In genomic region chr10:79219276-79219957, GRCh38 we compare ENCODE assay signal across 15 cellular contexts.
DNase-seq lines count a peak whose midpoint lies in the region; ATAC-seq and TF ChIP-seq lines count a peak whose summit lies in the region.
"Had no signal": no experiment of that assay in that cellular context is flagged by ENCODE, and none has a peak within 500 bp of the region (broad histone marks: within the 10 kb centered on the region; RNA-seq: fewer than 3 reads in every experiment).

No MANE protein-coding gene starts in this region.

- peaks cover 44% of the 10 kb centered on the region for H3K4me1 ChIP-seq in IMR-90 (ENCODE audit: control insufficient read depth, insufficient read depth, low read length)
- H3K4me1 ChIP-seq in right atrium auricular region: peaks cover 0 to 59% of the 10 kb centered on the region in 2 donors
- peaks cover 8 to 70% (median 48%) of the 10 kb centered on the region in 6 donors for H3K4me1 ChIP-seq in spleen

- no peak overlapping the region for H4K91ac ChIP-seq in IMR-90 (ENCODE audit: insufficient read depth, low read depth, low read length)

- H3K36me3 Mint-ChIP-seq in CD4-positive, alpha-beta T cell (ENCODE audit: low read depth): peaks cover 39% of the 10 kb centered on the region
- H3K36me3 Mint-ChIP-seq: activated naive CD8-positive, alpha-beta T cell treated with anti-CD3 and anti-CD28 coated beads for 36 hours had no signal

- H3K27me3 Mint-ChIP-seq in CD4-positive, alpha-beta T cell: no peaks in the 10 kb centered on the region
- H3K27me3 Mint-ChIP-seq: activated CD4-positive, alpha-beta T cell treated with anti-CD3 and anti-CD28 coated beads, Interleukin-2, amount 10 ng/mL, durations not matched to agents 24 days and 14 days; activated naive CD8-positive, alpha-beta T cell treated with anti-CD3 and anti-CD28 coated beads for 36 hours had no signal

- H3K4me3 ChIP-seq in IMR-90 (ENCODE audit: insufficient read depth, low read depth, low read length) (no peak overlapping the region), dorsolateral prefrontal cortex (no peak overlapping the region), right atrium auricular region (no peak overlapping the region), spleen (no peak overlapping the region)
- H3K4me3 ChIP-seq: BLaER1 had no signal

- H3K4ac ChIP-seq in IMR-90 (ENCODE audit: low read depth, low read length): no peak overlapping the region

- no peak overlapping the region for H2AK5ac ChIP-seq in IMR-90 (ENCODE audit: low read depth, low read length)

- H3K27ac ChIP-seq in IMR-90 (ENCODE audit: insufficient read depth, low read length): peak overlapping the region; percentile 10; the same call in 1 of the 2 replicates
- H3K27ac ChIP-seq in dorsolateral prefrontal cortex: peak overlapping the region in 42 of 59 donors; percentile 13 to 90 (median 80)
- H3K27ac ChIP-seq in right atrium auricular region: peak overlapping the region; percentile 93 to 94
- peak overlapping the region in 6 of 8 donors; percentile 13 to 76 (median 58) for H3K27ac ChIP-seq in spleen
- no peak overlapping the region for H3K27ac ChIP-seq in CD4-positive, alpha-beta T cell (ENCODE audit: low read depth, low read length)
- H3K27ac ChIP-seq: BLaER1 had no signal

- H2BK15ac ChIP-seq in IMR-90 (ENCODE audit: low read depth, low read length): no peak overlapping the region

- no peak overlapping the region for H4K8ac ChIP-seq in IMR-90 (ENCODE audit: low read depth in 2 of 2, low read length in 2 of 2)

- H3K27me3 ChIP-seq in IMR-90 (ENCODE audit: control insufficient read depth, insufficient read depth, low read length) (no peaks in the 10 kb centered on the region), dorsolateral prefrontal cortex (no peaks in the 10 kb centered on the region), right atrium auricular region (no peaks in the 10 kb centered on the region), spleen (replicated peaks in 1 of 7) (no peaks in the 10 kb centered on the region)
- no peaks in the 10 kb centered on the region for H3K27me3 ChIP-seq in CD4-positive, alpha-beta T cell (ENCODE audit: control insufficient read depth, insufficient read depth, low read length)
- H3K27me3 ChIP-seq: BLaER1 had no signal

- H3K36me3 ChIP-seq in IMR-90 (ENCODE audit: control insufficient read depth, insufficient read depth, low read length): peaks cover 50% of the 10 kb centered on the region
- peaks cover 34% of the 10 kb centered on the region for H3K36me3 ChIP-seq in right atrium auricular region
- peaks cover 0 to 80% (median 20%) of the 10 kb centered on the region in 6 donors for H3K36me3 ChIP-seq in spleen

- no peaks in the 10 kb centered on the region for H3K4me1 Mint-ChIP-seq in CD4-positive, alpha-beta T cell (ENCODE audit: low read depth)
- H3K4me1 Mint-ChIP-seq: activated CD4-positive, alpha-beta T cell treated with anti-CD3 and anti-CD28 coated beads, Interleukin-2, amount 10 ng/mL, durations not matched to agents 24 days and 14 days; activated naive CD8-positive, alpha-beta T cell treated with anti-CD3 and anti-CD28 coated beads for 36 hours had no signal

- H3K4me3 Mint-ChIP-seq in CD4-positive, alpha-beta T cell: no peak overlapping the region
- H3K4me3 Mint-ChIP-seq: activated CD4-positive, alpha-beta T cell treated with anti-CD3 and anti-CD28 coated beads, Interleukin-2, amount 10 ng/mL, durations not matched to agents 24 days and 14 days; activated naive CD8-positive, alpha-beta T cell treated with anti-CD3 and anti-CD28 coated beads for 36 hours had no signal

- in situ Hi-C loops in IMR-90 (cut with MboI; ENCODE audit: low sequenced_read_pairs): no loop called here

- H3K9me3 ChIP-seq in IMR-90 (ENCODE audit: control insufficient read depth, insufficient read depth, low read length) (no peaks in the 10 kb centered on the region), right atrium auricular region (no peaks in the 10 kb centered on the region), spleen (no peaks in the 10 kb centered on the region)
- no peaks in the 10 kb centered on the region for H3K9me3 ChIP-seq in CD4-positive, alpha-beta T cell (ENCODE audit: control insufficient read depth, low read length)
- H3K9me3 ChIP-seq: BLaER1 had no signal

- no peak overlapping the region for H4K5ac ChIP-seq in IMR-90 (ENCODE audit: low read depth, low read length)

- DNase-seq in IMR-90 (peak; percentile 52), dorsolateral prefrontal cortex (no peak), right atrium auricular region (ENCODE audit: low spot score) (no peak), spleen (no peak), pons (ENCODE audit: low spot score) (no peak)
- DNase-seq in CD4-positive, alpha-beta T cell: no peak
- DNase-seq in activated CD4-positive, alpha-beta T cell treated with anti-CD3 and anti-CD28 coated beads, Interleukin-2, amount 50 U/mL, for 1 hour: no peak
- DNase-seq: activated CD4-positive, alpha-beta T cell treated with anti-CD3 and anti-CD28 coated beads, Interleukin-2, amount 10 ng/mL, durations not matched to agents 24 days and 14 days; activated naive CD8-positive, alpha-beta T cell treated with anti-CD3 and anti-CD28 coated beads for 36 hours; activated T-cell treated with anti-CD3 and anti-CD28 coated beads for 4 hours; DMS53; NCI-H2029; stimulated activated CD8-positive, alpha-beta memory T cell treated with anti-CD3 and anti-CD28 coated beads, Interleukin-4, amount 100 ng/mL, for 48 hours had no signal

- intact Hi-C loops in IMR-90 (cut with micrococcal nuclease) (no loop called here), dorsolateral prefrontal cortex (cut with DNase I) (no loop called here), spleen (cut with DNase I; ENCODE audit: low total_unique reads) (no loop called here)
- intact Hi-C loops in CD4-positive, alpha-beta T cell (cut with DNase I, micrococcal nuclease): no loop called here

- no peak overlapping the region for H2AK9ac ChIP-seq in IMR-90 (replicated peaks; ENCODE audit: low read depth, low read length, poor library complexity)

- peaks cover 36 to 90% of the 10 kb centered on the region in 2 experiments for H3K79me1 ChIP-seq in IMR-90 (ENCODE audit: low read depth in 1 of 2, low read length in 2 of 2)

- peaks cover 25% of the 10 kb centered on the region for H3K9me1 ChIP-seq in IMR-90 (ENCODE audit: insufficient read depth, low read length)

- BruUV-seq in IMR-90 (replicated peaks; lab: Mats Ljungman, UMichigan): no TSS peak

- H3K56ac ChIP-seq in IMR-90 (ENCODE audit: extremely low read depth, insufficient read depth, low read length): no peak overlapping the region

- H3K23ac ChIP-seq in IMR-90 (ENCODE audit: low read depth, low read length): 0 out of 2 replicates have a peak overlapping the region, but pooled peaks have one; percentile 50

- H3K9ac ChIP-seq in IMR-90 (ENCODE audit: low read depth, low read length): no peak overlapping the region
- H3K9ac ChIP-seq: BLaER1 had no signal

- CTCF ChIA-PET in IMR-90 (lab: Yijun Ruan, JAX): no interaction called here
- CTCF ChIA-PET in CD4-positive, alpha-beta T cell (lab: Charles Lee): no interaction called here

- no peak overlapping the region for H3K4me2 ChIP-seq in IMR-90 (ENCODE audit: low read depth, low read length)
- H3K4me2 ChIP-seq: BLaER1 had no signal

- TF ChIP-seq CTCF in IMR-90 (conservative IDR thresholded peaks at IDR 0.05; ENCODE audit: low read depth, low read length) (no peak), dorsolateral prefrontal cortex (IDR thresholded peaks at IDR 0.05 in 54 of 56, conservative IDR thresholded peaks at IDR 0.05 in 2 of 56; ENCODE audit: low read depth in 1 of 56, partially characterized antibody in 56 of 56) (no peak), right atrium auricular region (IDR thresholded peaks at IDR 0.05) (no peak), spleen (IDR thresholded peaks at IDR 0.05 in 8 of 11, conservative IDR thresholded peaks at IDR 0.05 in 3 of 11) (no peak)
- TF ChIP-seq CTCF in CD4-positive, alpha-beta T cell (IDR thresholded peaks at IDR 0.05): no peak

- H3K18ac ChIP-seq in IMR-90 (ENCODE audit: low read depth, low read length): no peak overlapping the region

- TF ChIP-seq POLR2A in IMR-90 (IDR thresholded peaks at IDR 0.05; ENCODE audit: low read depth, low read length) (no peak), spleen (IDR thresholded peaks at IDR 0.05) (no peak)

- H2AFZ ChIP-seq in IMR-90 (replicated peaks; ENCODE audit: low read length, poor library complexity): no peak overlapping the region

- TF ChIP-seq RAD21 in IMR-90 (IDR thresholded peaks at IDR 0.05; ENCODE audit: low read length): no peak

- H3K27ac Mint-ChIP-seq in CD4-positive, alpha-beta T cell: no peak overlapping the region
- H3K27ac Mint-ChIP-seq: activated CD4-positive, alpha-beta T cell treated with anti-CD3 and anti-CD28 coated beads, Interleukin-2, amount 10 ng/mL, durations not matched to agents 24 days and 14 days; activated naive CD8-positive, alpha-beta T cell treated with anti-CD3 and anti-CD28 coated beads for 36 hours had no signal

- H4K20me1 ChIP-seq in IMR-90 (ENCODE audit: insufficient read depth, low read length): peaks cover 57% of the 10 kb centered on the region

- H2BK5ac ChIP-seq in IMR-90 (ENCODE audit: low read depth, low read length, poor library complexity, severe bottlenecking): no peak overlapping the region

- no peak for ATAC-seq in IMR-90 (ENCODE audit: low read depth)
- ATAC-seq in CD4-positive, alpha-beta T cell (ENCODE audit: poor library complexity): no peak
- ATAC-seq in GM18520 (IDR thresholded peaks at IDR 0.05; ENCODE audit: unreplicated experiment): no peak

- 100% methylated on average over 1 of the region's 4 CpGs; no CpG with 5 or more reads in 1 of the 2 experiments for WGBS in IMR-90 (ENCODE audit: extremely low coverage in 2 of 2, insufficient read length in 1 of 2), 2 experiments
- 73 to 90% (median 81%) methylated on average over 4 of the region's 4 CpGs for WGBS in spleen, 5 donors

- no peak overlapping the region for H3K14ac ChIP-seq in IMR-90 (replicated peaks; ENCODE audit: low read depth, low read length)

- POLR2A ChIA-PET in IMR-90 (lab: Charles Lee; ENCODE audit: unreplicated experiment): interaction anchor here (0.6 kb wide), 1 partner anchor 17 kb away, joined by 20 read pairs; no protein-coding TSS in a partner anchor
- POLR2A ChIA-PET in CD4-positive, alpha-beta T cell (lab: Charles Lee): no interaction called here

- dilution Hi-C loops in IMR-90 (cut with HindIII; ENCODE audit: low sequenced_read_pairs, unreplicated experiment): no loop called here

- H3K9me3 Mint-ChIP-seq in CD4-positive, alpha-beta T cell: no peaks in the 10 kb centered on the region
- H3K9me3 Mint-ChIP-seq: activated CD4-positive, alpha-beta T cell treated with anti-CD3 and anti-CD28 coated beads, Interleukin-2, amount 10 ng/mL, durations not matched to agents 24 days and 14 days; activated naive CD8-positive, alpha-beta T cell treated with anti-CD3 and anti-CD28 coated beads for 36 hours had no signal

- no peak overlapping the region for H2BK120ac ChIP-seq in IMR-90 (ENCODE audit: low read depth, low read length)

- no peak overlapping the region for H2BK20ac ChIP-seq in IMR-90 (ENCODE audit: low read depth, low read length)

TF ChIP-seq in IMR-90, 13 proteins besides CTCF, POLR2A, EP300 and RAD21:
- no peak for TF ChIP-seq SMC3 (IDR thresholded peaks at IDR 0.05; ENCODE audit: low read depth, low read length)
- TF ChIP-seq RCOR1 (IDR thresholded peaks at IDR 0.05; ENCODE audit: insufficient replicate concordance, low read length): peak; percentile 64
